Comparison of ENCODE assay signal across 1 cellular context in genomic region chr20:31603822-31604566, GRCh38.
TF ChIP-seq lines count a peak whose summit lies in the region.

No MANE protein-coding gene starts in this region.

TF ChIP-seq in HepG2, 621 proteins besides CTCF, POLR2A, EP300 and RAD21 (continued from another document and continues in another):
- TF ChIP-seq ZBTB4 (CRISPR knock-in tag; IDR thresholded peaks at IDR 0.05; ENCODE audit: borderline replicate concordance) (peak; percentile 94), ZNF580 (CRISPR knock-in tag; IDR thresholded peaks at IDR 0.05; ENCODE audit: borderline replicate concordance, low read depth) (peak; percentile 98), ZNF180 (CRISPR knock-in tag; IDR thresholded peaks at IDR 0.05; ENCODE audit: borderline replicate concordance, low read depth) (peak; percentile 76; the same call in 1 of the 2 replicates), CBX1 (IDR thresholded peaks at IDR 0.05; ENCODE audit: low read depth) (peak; percentile 91), ZNF441 (CRISPR knock-in tag; IDR thresholded peaks at IDR 0.05; ENCODE audit: borderline replicate concordance) (0 out of 2 replicates have a peak, but pooled peaks have one; percentile 63), ZNF30 (CRISPR knock-in tag; IDR thresholded peaks at IDR 0.05) (no peak), PLRG1 (conservative IDR thresholded peaks at IDR 0.05) (no peak), CREB3 (CRISPR knock-in tag; IDR thresholded peaks at IDR 0.05) (peak; percentile 69; the same call in 1 of the 2 replicates), ZNF34 (CRISPR knock-in tag; IDR thresholded peaks at IDR 0.05; ENCODE audit: borderline replicate concordance) (peak; percentile 52; the same call in 1 of the 2 replicates), NAIF1 (CRISPR knock-in tag; IDR thresholded peaks at IDR 0.05; ENCODE audit: borderline replicate concordance) (no peak), RERE (CRISPR knock-in tag; IDR thresholded peaks at IDR 0.05; ENCODE audit: low read depth) (peak; percentile 90), E2F1 (CRISPR knock-in tag; IDR thresholded peaks at IDR 0.05) (peak; percentile 87; the same call in 1 of the 2 replicates), CC2D1A (CRISPR knock-in tag; IDR thresholded peaks at IDR 0.05) (no peak), DBP (CRISPR knock-in tag; IDR thresholded peaks at IDR 0.05; ENCODE audit: not compliant biosample characterization) (no peak), ARHGAP35 (CRISPR knock-in tag; IDR thresholded peaks at IDR 0.05; ENCODE audit: borderline replicate concordance) (peak; percentile 82; the same call in 1 of the 2 replicates), ZNF407 (CRISPR knock-in tag; IDR thresholded peaks at IDR 0.05; ENCODE audit: not compliant biosample characterization) (no peak), HOXA7 (CRISPR knock-in tag; IDR thresholded peaks at IDR 0.05) (no peak), MAX (IDR thresholded peaks at IDR 0.05) (no peak), RFXAP (CRISPR knock-in tag; IDR thresholded peaks at IDR 0.05; ENCODE audit: borderline replicate concordance) (peak; percentile 97), ARNT (IDR thresholded peaks at IDR 0.05) (no peak), ZMYM2 (CRISPR knock-in tag; IDR thresholded peaks at IDR 0.05) (peak; percentile 86; the same call in 1 of the 2 replicates), GMEB1 (CRISPR knock-in tag; IDR thresholded peaks at IDR 0.05; ENCODE audit: borderline replicate concordance) (peak; percentile 75; the same call in 1 of the 2 replicates), ZNF292 (CRISPR knock-in tag; IDR thresholded peaks at IDR 0.05; ENCODE audit: borderline replicate concordance, low read depth) (peak; percentile 99), TMF1 (CRISPR knock-in tag; IDR thresholded peaks at IDR 0.05; ENCODE audit: low read depth) (peak; percentile 62; the same call in 1 of the 2 replicates), ZBTB7A (CRISPR knock-in tag; IDR thresholded peaks at IDR 0.05) (peak; percentile 97), MAFK (conservative IDR thresholded peaks at IDR 0.05 in 1 of 2, IDR thresholded peaks at IDR 0.05 in 1 of 2; ENCODE audit: low read length in 2 of 2) (peak in 1 of 2 experiments; percentile 52; a peak in 1 of 4 replicates)
